ENCODE assay signal across 8 cellular contexts in genomic region chr6:37624606-37625574, GRCh38.
DNase-seq lines count a peak whose midpoint lies in the region; ATAC-seq and TF ChIP-seq lines count a peak whose summit lies in the region.

No MANE protein-coding gene starts in this region.

- CTCF ChIA-PET in activated CD4-positive, alpha-beta memory T cell treated with anti-CD3 and anti-CD28 coated beads for 36 hours (lab: Charles Lee): interaction anchor here (1.4 kb wide), 1 partner anchor 68 kb away, joined by 4 read pairs; no protein-coding TSS in a partner anchor
- CTCF ChIA-PET in activated CD4-positive, alpha-beta memory T cell treated with anti-CD3 and anti-CD28 coated beads, Interleukin-2, amount 10 ng/mL, durations not matched to agents 7 days and 5 days (lab: Charles Lee): interaction anchor here (0.6 kb wide), 1 partner anchor 105 kb away, joined by 4 read pairs; no protein-coding TSS in a partner anchor

- H3K27me3 Mint-ChIP-seq in activated CD4-positive, alpha-beta memory T cell treated with anti-CD3 and anti-CD28 coated beads for 36 hours: peaks cover 8% of the 10 kb centered on the region
- H3K27me3 Mint-ChIP-seq in activated CD4-positive, alpha-beta memory T cell treated with anti-CD3 and anti-CD28 coated beads, Interleukin-2, amount 10 ng/mL, durations not matched to agents 7 days and 5 days: peaks cover 22% of the 10 kb centered on the region

- no peak overlapping the region for H3K27ac Mint-ChIP-seq in activated CD4-positive, alpha-beta memory T cell treated with anti-CD3 and anti-CD28 coated beads for 36 hours
- no peak overlapping the region for H3K27ac Mint-ChIP-seq in activated CD4-positive, alpha-beta memory T cell treated with anti-CD3 and anti-CD28 coated beads, Interleukin-2, amount 10 ng/mL, durations not matched to agents 7 days and 5 days

- no peaks in the 10 kb centered on the region for H3K9me3 Mint-ChIP-seq in activated CD4-positive, alpha-beta memory T cell treated with anti-CD3 and anti-CD28 coated beads for 36 hours
- H3K9me3 Mint-ChIP-seq in activated CD4-positive, alpha-beta memory T cell treated with anti-CD3 and anti-CD28 coated beads, Interleukin-2, amount 10 ng/mL, durations not matched to agents 7 days and 5 days: no peaks in the 10 kb centered on the region

- TF ChIP-seq CTCF in epithelial cell of esophagus (IDR thresholded peaks at IDR 0.05; ENCODE audit: insufficient read depth, low read depth, low read length, missing control alignments): no peak

- H3K4me1 Mint-ChIP-seq in activated CD4-positive, alpha-beta memory T cell treated with anti-CD3 and anti-CD28 coated beads for 36 hours (ENCODE audit: low read depth): peaks cover 28% of the 10 kb centered on the region
- peaks cover 28% of the 10 kb centered on the region for H3K4me1 Mint-ChIP-seq in activated CD4-positive, alpha-beta memory T cell treated with anti-CD3 and anti-CD28 coated beads, Interleukin-2, amount 10 ng/mL, durations not matched to agents 7 days and 5 days

- no peak for ATAC-seq in HG03108 (IDR thresholded peaks at IDR 0.05; ENCODE audit: unreplicated experiment)

- POLR2A ChIA-PET in activated CD4-positive, alpha-beta memory T cell treated with anti-CD3 and anti-CD28 coated beads for 36 hours (lab: Charles Lee): no interaction called here
- POLR2A ChIA-PET in activated CD4-positive, alpha-beta memory T cell treated with anti-CD3 and anti-CD28 coated beads, Interleukin-2, amount 10 ng/mL, durations not matched to agents 7 days and 5 days (lab: Charles Lee): no interaction called here

- DNase-seq in activated CD4-positive, alpha-beta memory T cell treated with anti-CD3 and anti-CD28 coated beads for 36 hours: peak; percentile 29
- DNase-seq in activated CD4-positive, alpha-beta memory T cell treated with anti-CD3 and anti-CD28 coated beads, Interleukin-2, amount 10 ng/mL, durations not matched to agents 7 days and 5 days: no peak
- DNase-seq in RPMI8226 (peak; percentile 80), epithelial cell of esophagus (ENCODE audit: low read depth) (peak; percentile 74), posterior cingulate gyrus (peak; percentile 32 to 95 (median 54)), GDM1 (lab: John Stamatoyannopoulos, UW) (no peak), NCI-H1930 (lab: John Stamatoyannopoulos, UW) (no peak)

- no peaks in the 10 kb centered on the region for H3K36me3 Mint-ChIP-seq in activated CD4-positive, alpha-beta memory T cell treated with anti-CD3 and anti-CD28 coated beads for 36 hours
- no peaks in the 10 kb centered on the region for H3K36me3 Mint-ChIP-seq in activated CD4-positive, alpha-beta memory T cell treated with anti-CD3 and anti-CD28 coated beads, Interleukin-2, amount 10 ng/mL, durations not matched to agents 7 days and 5 days (ENCODE audit: low read depth)

- no peak overlapping the region for H3K4me3 ChIP-seq in epithelial cell of esophagus (ENCODE audit: low read length)

- H3K4me3 Mint-ChIP-seq in activated CD4-positive, alpha-beta memory T cell treated with anti-CD3 and anti-CD28 coated beads for 36 hours: no peak overlapping the region
- no peak overlapping the region for H3K4me3 Mint-ChIP-seq in activated CD4-positive, alpha-beta memory T cell treated with anti-CD3 and anti-CD28 coated beads, Interleukin-2, amount 10 ng/mL, durations not matched to agents 7 days and 5 days

- intact Hi-C loops in activated CD4-positive, alpha-beta memory T cell treated with anti-CD3 and anti-CD28 coated beads for 36 hours (cut with micrococcal nuclease): no loop called here
- intact Hi-C loops in posterior cingulate gyrus (cut with DNase I): no loop called here

Comparison
In these comparisons a context has a peak if more than half of its experiments do, and no peak if none do; other contexts are left out.
1. DNase-seq: peak in activated CD4-positive, alpha-beta memory T cell treated with anti-CD3 and anti-CD28 coated beads for 36 hours (single experiment), RPMI8226 (single experiment), epithelial cell of esophagus (single experiment) and posterior cingulate gyrus (10 of 10); none in activated CD4-positive, alpha-beta memory T cell treated with anti-CD3 and anti-CD28 coated beads, Interleukin-2, amount 10 ng/mL, durations not matched to agents 7 days and 5 days (single experiment), GDM1 (single experiment) and NCI-H1930 (0 of 2).